In the genomic region with DNA sequence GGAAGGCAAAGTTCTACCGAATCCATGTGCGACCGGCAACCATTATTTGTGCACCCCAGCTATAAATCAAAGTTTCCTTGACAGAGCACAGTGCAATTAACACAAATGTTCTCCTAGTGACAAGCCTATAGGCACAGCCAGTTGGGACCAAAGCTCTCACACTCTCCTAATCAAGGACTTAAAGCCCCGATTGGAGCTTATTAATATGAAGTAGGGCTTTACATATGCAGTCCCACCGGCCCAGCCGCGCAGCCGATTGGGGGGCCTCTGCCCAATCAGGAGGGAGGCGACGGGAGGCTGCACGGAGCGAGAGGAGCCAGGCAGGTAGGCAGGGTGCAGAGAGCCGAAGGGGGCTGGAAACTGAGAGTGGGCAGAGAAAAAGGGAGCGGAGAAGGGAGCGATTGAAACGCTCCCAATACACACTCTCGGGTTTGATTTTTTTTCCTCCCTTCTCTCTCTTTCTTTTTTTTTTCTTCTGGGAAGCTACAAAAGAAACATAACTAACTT, we compare ENCODE assay signal across 9 cellular contexts. TPM values are rescaled to one million over a fixed set of nuclear protein-coding genes. Genes with fewer than 3 reads are reported as not detected.
A peak's percentile ranks its signal among the peaks of the same experiment; 100 is the strongest.
DNase-seq lines count a peak whose midpoint lies in the region; ATAC-seq and TF ChIP-seq lines count a peak whose summit lies in the region.
"Had no signal": no experiment of that assay in that cellular context is flagged by ENCODE, and none has a peak within 500 bp of the region (broad histone marks: within the 10 kb centered on the region; RNA-seq: fewer than 3 reads in every experiment).

TSS of gene ESRRG (minus strand) at position 156 of the 507 bp plus-strand sequence. CDS start at position 26, 130 bp downstream.

- H3K36me3 ChIP-seq in HUES48 (ENCODE audit: control insufficient read depth, insufficient read depth, low read length) (no peaks in the 10 kb centered on the region), PC-9 (ENCODE audit: low read depth) (no peaks in the 10 kb centered on the region)

- peak within 1 kb of the TSS; percentile 38 for H3K9ac ChIP-seq in HUES48 (ENCODE audit: low read depth, low read length)

- H3K27me3 Mint-ChIP-seq in osteocyte (ENCODE audit: unreplicated experiment): peaks cover 74% of the 10 kb centered on the region

- CTCF ChIA-PET in PC-9 (lab: Charles Lee): no interaction called here

- no TSS peak for BruUV-seq in PC-9 (replicated peaks; lab: Mats Ljungman, UMichigan)

- POLR2A ChIA-PET in PC-9 (lab: Charles Lee; ENCODE audit: unreplicated experiment): no interaction called here

- H3K27ac ChIP-seq in HUES48 (ENCODE audit: low read depth, low read length) (no peak within 1 kb of the TSS), PC-9 (no peak within 1 kb of the TSS)

- H3K4me3 Mint-ChIP-seq in osteocyte (ENCODE audit: unreplicated experiment): peak within 1 kb of the TSS; percentile 59

- no peaks in the 10 kb centered on the region for H3K79me2 ChIP-seq in PC-9 (ENCODE audit: low read depth)

- peak within 1 kb of the TSS; percentile 73 for H2AFZ ChIP-seq in PC-9

- TF ChIP-seq CTCF in PC-9 (conservative IDR thresholded peaks at IDR 0.05) (no peak), osteocyte (IDR thresholded peaks at IDR 0.05) (no peak)

- peaks cover 12% of the 10 kb centered on the region for H3K4me1 Mint-ChIP-seq in osteocyte (ENCODE audit: unreplicated experiment)

- H3K9me2 ChIP-seq in PC-9 (ENCODE audit: insufficient read depth): no peaks in the 10 kb centered on the region

- H3K36me3 Mint-ChIP-seq in osteocyte (ENCODE audit: unreplicated experiment): no peaks in the 10 kb centered on the region

- H3F3A ChIP-seq in PC-9 (ENCODE audit: insufficient read depth, low read depth): no peaks in the 10 kb centered on the region

- DNase-seq in PC-9 (no peak), head of caudate nucleus (peak; percentile 25 to 88 (median 69)), osteocyte (ENCODE audit: extremely low spot score, unreplicated experiment) (no peak), T-helper 1 cell (no peak)

- H4K20me1 ChIP-seq in PC-9 (ENCODE audit: insufficient read depth): no peaks in the 10 kb centered on the region

- ATAC-seq in HG02884 (IDR thresholded peaks at IDR 0.05; ENCODE audit: unreplicated experiment) (no peak), GM21447 (IDR thresholded peaks at IDR 0.05; ENCODE audit: unreplicated experiment) (no peak), GM18909 (IDR thresholded peaks at IDR 0.05; ENCODE audit: poor library complexity, unreplicated experiment) (no peak)

- H3K9me3 ChIP-seq in HUES48 (ENCODE audit: control insufficient read depth, insufficient read depth, low read length) (no peaks in the 10 kb centered on the region), PC-9 (ENCODE audit: insufficient read depth, low read depth) (no peaks in the 10 kb centered on the region)

- no peaks in the 10 kb centered on the region for H3K9me3 Mint-ChIP-seq in osteocyte (ENCODE audit: unreplicated experiment)

- H3K4me2 ChIP-seq in PC-9: peak within 1 kb of the TSS; percentile 52

- no peak within 1 kb of the TSS for H3K27ac Mint-ChIP-seq in osteocyte (ENCODE audit: unreplicated experiment)

- H3K4me1 ChIP-seq in HUES48 (ENCODE audit: control insufficient read depth, insufficient read depth, low read length) (peaks cover 13% of the 10 kb centered on the region), PC-9 (replicated peaks; ENCODE audit: insufficient read depth) (no peaks in the 10 kb centered on the region)

- H3K4me3 ChIP-seq in HUES48 (ENCODE audit: low read depth, low read length) (peak within 1 kb of the TSS; percentile 82), PC-9 (peak within 1 kb of the TSS; percentile 43; the same call in 1 of the 2 replicates)

- intact Hi-C loops in PC-9 (cut with micrococcal nuclease; ENCODE audit: unreplicated experiment) (no loop called here), head of caudate nucleus (cut with DNase I) (no loop called here)

- no peaks in the 10 kb centered on the region; the same call in 1 of the 2 replicates for H3K27me3 ChIP-seq in HUES48 (ENCODE audit: control insufficient read depth, insufficient read depth, low read length)
- H3K27me3 ChIP-seq in PC-9 (ENCODE audit: insufficient read depth, low read depth): no peaks in the 10 kb centered on the region

RNA-seq across cellular contexts. Expression of gene ESRRG, which starts in this region (rescaled TPM):
- total RNA-seq in PC-9 (2021): not detected in 2 replicates
- not detected in 2 replicates for total RNA-seq in osteocyte
- total RNA-seq: lung microvascular endothelial cell had no signal

Comparison
In these comparisons a context has a peak if more than half of its experiments do, and no peak if none do; other contexts are left out.
1. DNase-seq: peak in head of caudate nucleus (42 of 42); none in PC-9 (0 of 2), osteocyte (single experiment) and T-helper 1 cell (0 of 5).